8 cellular contexts compared by ENCODE assay signal in genomic region chr1:85061711-85062424, GRCh38. TPM values are rescaled to one million over a fixed set of nuclear protein-coding genes. Genes with fewer than 3 reads are reported as not detected.
A peak's percentile ranks its signal among the peaks of the same experiment; 100 is the strongest.
DNase-seq lines count a peak whose midpoint lies in the region; ATAC-seq, FAIRE-seq and TF ChIP-seq lines count a peak whose summit lies in the region.

No MANE protein-coding gene starts in this region.

- H3K4me1 ChIP-seq in smooth muscle cell (ENCODE audit: low read depth), result no peaks in the 10 kb centered on the region

- DNase-seq in GM13976 (ENCODE audit: low spot score), result peak; percentile 92
- DNase-seq in NCI-H1694 treated with DMSO at 0.1 percent for 48 hours (lab: John Stamatoyannopoulos, UW), result peak; percentile 24
- peak; percentile 26 for DNase-seq in UCSD-AML1 (lab: John Stamatoyannopoulos, UW; ENCODE audit: unreplicated experiment)
- peak; percentile 97 for DNase-seq in bronchial epithelial cell (ENCODE audit: low read depth)
- peak; percentile 97 for DNase-seq in iPS-NIHi11 (ENCODE audit: low spot score)
- DNase-seq in smooth muscle cell (lab: John Stamatoyannopoulos, UW; ENCODE audit: unreplicated experiment), result peak; percentile 58
- DNase-seq in cortex of kidney (lab: John Stamatoyannopoulos, UW), result no peak

- peak; percentile 96 for FAIRE-seq in bronchial epithelial cell (lab: Jason Lieb, UNC)

- in situ Hi-C loops in GM13976 (cut with MboI; ENCODE audit: low sequenced_read_pairs, unreplicated experiment), result no loop called here

- peak overlapping the region; percentile 43 for H3K4me3 ChIP-seq in bronchial epithelial cell (ENCODE audit: low read depth, low read length)
- peak overlapping the region; percentile 51 for H3K4me3 ChIP-seq in smooth muscle cell

- H3K79me2 ChIP-seq in smooth muscle cell (ENCODE audit: low read depth), result no peaks in the 10 kb centered on the region

- peak overlapping the region; percentile 65 for H2AFZ ChIP-seq in smooth muscle cell (ENCODE audit: low read depth)

- no peaks in the 10 kb centered on the region for H3K9me3 ChIP-seq in smooth muscle cell (replicated peaks; ENCODE audit: low read depth)

- no peak for TF ChIP-seq CTCF in GM13976 (IDR thresholded peaks at IDR 0.05; ENCODE audit: borderline replicate concordance, control extremely low read depth, extremely low read depth, insufficient read depth, missing control alignments)
- no peak for TF ChIP-seq CTCF in bronchial epithelial cell (IDR thresholded peaks at IDR 0.05; ENCODE audit: insufficient read depth, low read length, severe bottlenecking)
- no peak for TF ChIP-seq CTCF in smooth muscle cell (IDR thresholded peaks at IDR 0.05; ENCODE audit: borderline replicate concordance, insufficient read depth, poor library complexity, severe bottlenecking)

- peak; percentile 100 for ATAC-seq in HG02840 (IDR thresholded peaks at IDR 0.05; ENCODE audit: low FRiP score, unreplicated experiment)

- peak overlapping the region; percentile 86 for H3K9ac ChIP-seq in smooth muscle cell (ENCODE audit: low read depth)

- H3K27ac ChIP-seq in smooth muscle cell (ENCODE audit: low read depth), result peak overlapping the region; percentile 86

- H3K27me3 ChIP-seq in bronchial epithelial cell (ENCODE audit: control insufficient read depth, insufficient read depth, low read length) (no peaks in the 10 kb centered on the region), smooth muscle cell (ENCODE audit: low read depth) (no peaks in the 10 kb centered on the region)

- H3F3A ChIP-seq in smooth muscle cell (ENCODE audit: low read depth), result no peaks in the 10 kb centered on the region

- H3K36me3 ChIP-seq in bronchial epithelial cell (ENCODE audit: control insufficient read depth, insufficient read depth, low read length) (no peaks in the 10 kb centered on the region), smooth muscle cell (ENCODE audit: low read depth) (no peaks in the 10 kb centered on the region)

- H4K20me1 ChIP-seq in smooth muscle cell (ENCODE audit: low read depth), result no peaks in the 10 kb centered on the region

- H3K4me2 ChIP-seq in smooth muscle cell, result peak overlapping the region; percentile 82

- WGBS in smooth muscle cell (ENCODE audit: low lambda C conversion rate), result 11% methylated on average over 25 of the region's 25 CpGs

RNA-seq across cellular contexts. Expression of gene MCOLN3, which starts 13.6 kb away (rescaled TPM):
- 2.4 and 4.6 TPM in 2 replicates for total RNA-seq in bronchial epithelial cell
- total RNA-seq in smooth muscle cell, result 1.4 and 1.7 TPM in 2 replicates
- 0.50 and 1.1 TPM in 2 replicates for polyA plus RNA-seq in smooth muscle cell
